17 cellular contexts compared by ENCODE assay signal in the genomic region with DNA sequence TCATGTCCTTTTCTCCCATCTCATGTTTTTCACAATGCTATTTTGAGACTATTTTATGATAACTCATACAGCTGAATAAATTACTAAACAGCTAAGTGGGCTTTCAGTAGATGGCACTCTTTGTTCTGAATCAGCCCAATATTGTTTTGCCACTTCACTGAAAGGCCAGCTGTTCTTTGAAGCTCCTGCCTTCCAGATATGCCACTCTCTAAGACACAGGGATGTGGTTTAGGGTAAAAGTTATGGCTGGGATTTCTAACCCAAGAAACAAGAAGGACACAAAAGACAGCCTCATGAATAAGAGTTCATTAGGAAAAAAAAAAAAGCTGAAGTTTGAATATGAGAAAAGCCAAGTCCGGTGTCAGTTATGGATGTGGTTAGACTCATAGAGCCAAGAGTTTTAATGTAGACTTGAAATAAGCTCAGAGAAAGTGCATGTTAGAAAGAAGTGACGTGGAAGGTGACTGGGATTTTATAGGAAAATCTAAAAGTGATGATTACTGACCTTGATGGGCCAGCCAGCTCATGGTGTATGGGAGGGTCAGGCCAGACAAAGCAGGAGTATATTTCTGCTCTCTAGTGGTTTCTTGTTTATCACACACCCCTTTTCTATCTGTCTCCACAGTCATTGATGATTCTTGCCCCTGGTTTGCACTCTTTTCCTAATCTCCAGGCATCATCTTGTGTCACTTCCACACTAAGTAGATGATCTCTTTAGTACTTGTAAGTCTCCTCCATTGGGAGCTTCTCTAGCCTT.
A peak's percentile ranks its signal among the peaks of the same experiment; 100 is the strongest.
DNase-seq lines count a peak whose midpoint lies in the region; ATAC-seq, FAIRE-seq and TF ChIP-seq lines count a peak whose summit lies in the region.
"Had no signal": no experiment of that assay in that cellular context is flagged by ENCODE, and none has a peak within 500 bp of the region (broad histone marks: within the 10 kb centered on the region; RNA-seq: fewer than 3 reads in every experiment).

No MANE protein-coding gene starts in this region.

- H2AFZ ChIP-seq in endothelial cell of umbilical vein (ENCODE audit: low read depth, low read length), result no peak overlapping the region

- H3K79me2 ChIP-seq in endothelial cell of umbilical vein (ENCODE audit: control insufficient read depth, insufficient read depth, low read length), result no peaks in the 10 kb centered on the region

- POLR2A ChIA-PET in endothelial cell of umbilical vein (lab: Charles Lee), result interaction anchor here (0.6 kb wide), 1 partner anchor 494 kb away, joined by 3 read pairs; no protein-coding TSS in a partner anchor

- dilution Hi-C loops in endothelial cell of umbilical vein (cut with MboI; ENCODE audit: extremely low pct_ligation_motif_present, low sequenced_read_pairs), result no loop called here

- no peaks in the 10 kb centered on the region for H3K36me3 ChIP-seq in endothelial cell of umbilical vein (ENCODE audit: control insufficient read depth in 2 of 2, extremely low read depth in 1 of 2, insufficient read depth in 2 of 2, low read length in 2 of 2)
- no peaks in the 10 kb centered on the region for H3K36me3 ChIP-seq in gastroesophageal sphincter
- H3K36me3 ChIP-seq: BLaER1 had no signal

- H3K9ac ChIP-seq in endothelial cell of umbilical vein (replicated peaks; ENCODE audit: extremely low read depth, insufficient read depth, low read length), result no peak overlapping the region
- H3K9ac ChIP-seq: BLaER1 had no signal

- TF ChIP-seq POLR2A in endothelial cell of umbilical vein (IDR thresholded peaks at IDR 0.05; ENCODE audit: low read depth, low read length) (no peak), gastroesophageal sphincter (IDR thresholded peaks at IDR 0.05) (no peak)

- H3K27me3 ChIP-seq in endothelial cell of umbilical vein (ENCODE audit: control insufficient read depth in 2 of 2, insufficient read depth in 2 of 2, low read length in 2 of 2) (no peaks in the 10 kb centered on the region), gastroesophageal sphincter (no peaks in the 10 kb centered on the region)
- H3K27me3 ChIP-seq: BLaER1 had no signal

- DNase-seq in NCI-H1436 (lab: John Stamatoyannopoulos, UW), result peak; percentile 3
- DNase-seq in NCI-H1436 treated with DMSO at 0.1 percent for 48 hours (lab: John Stamatoyannopoulos, UW), result no peak
- DNase-seq in NCI-H69 (lab: John Stamatoyannopoulos, UW), result peak; percentile 42
- peak; percentile 82 for DNase-seq in endothelial cell of umbilical vein (ENCODE audit: low read depth, low spot score)
- peak; percentile 36 for DNase-seq in pulmonary artery endothelial cell (ENCODE audit: low read depth, low spot score)
- DNase-seq in effector CD8-positive, alpha-beta T cell (lab: John Stamatoyannopoulos, UW), result no peak
- DNase-seq in central memory CD4-positive, alpha-beta T cell, result no peak
- DNase-seq: activated CD8-positive, alpha-beta memory T cell treated with anti-CD3 and anti-CD28 coated beads, Interleukin-2, amount 50 U/mL, for 48 hours; effector memory CD4-positive, alpha-beta T cell; H9; mesenchymal stem cell; SHP77; stimulated activated CD4-positive, alpha-beta T cell treated with anti-CD3 and anti-CD28 coated beads, Interleukin-15, amount 100 ng/mL, for 24 hours had no signal

- TF ChIP-seq EP300 in gastroesophageal sphincter (IDR thresholded peaks at IDR 0.05), result no peak

- H3K4me2 ChIP-seq in endothelial cell of umbilical vein (ENCODE audit: insufficient read depth, low read length), result no peak overlapping the region
- H3K4me2 ChIP-seq: BLaER1 had no signal

- 62 to 69% methylated on average over 2 of the region's 2 CpGs for WGBS in gastroesophageal sphincter (ENCODE audit: low coverage in 1 of 2), 2 donors

- BruUV-seq in endothelial cell of umbilical vein (replicated peaks; lab: Mats Ljungman, UMichigan), result no TSS peak

- no peaks in the 10 kb centered on the region for H3K4me1 ChIP-seq in endothelial cell of umbilical vein (ENCODE audit: control insufficient read depth, extremely low read depth, insufficient read depth, low read length)
- H3K4me1 ChIP-seq in gastroesophageal sphincter, result peaks cover 0 to 7% (median 0%) of the 10 kb centered on the region in 3 donors
- H3K4me1 ChIP-seq: BLaER1 had no signal

- no peak for ATAC-seq in gastroesophageal sphincter

- intact Hi-C loops in endothelial cell of umbilical vein (cut with micrococcal nuclease), result loop anchor here (1.0 to 2.0 kb wide), 5 partner anchors 70 to 709 kb away; no protein-coding TSS in a partner anchor

- CTCF ChIA-PET in endothelial cell of umbilical vein (lab: Charles Lee), result interaction anchor here (0.5 to 3.0 kb wide), 45 partner anchors 9 to 1645 kb away, joined by 3 to 28 read pairs (median 4); a partner anchor contains a TSS

- no peaks in the 10 kb centered on the region for H4K20me1 ChIP-seq in endothelial cell of umbilical vein (replicated peaks; ENCODE audit: control insufficient read depth, extremely low read depth, insufficient read depth, low read length)
- H4K20me1 ChIP-seq: BLaER1 had no signal

- TF ChIP-seq CTCF in endothelial cell of umbilical vein (IDR thresholded peaks at IDR 0.05; ENCODE audit: extremely low read depth in 1 of 2, insufficient read depth in 1 of 2, low read depth in 1 of 2, low read length in 2 of 2), result peak; percentile 13 to 33
- TF ChIP-seq CTCF in gastroesophageal sphincter (IDR thresholded peaks at IDR 0.05), result peak in 2 of 4 experiments; percentile 29 to 33

- FAIRE-seq in endothelial cell of umbilical vein (lab: Jason Lieb, UNC), result peak; percentile 82
- FAIRE-seq: GM18507, HTR-8/SVneo had no signal

- H3K4me3 ChIP-seq in endothelial cell of umbilical vein (replicated peaks in 1 of 3; ENCODE audit: insufficient read depth in 1 of 3, low read depth in 1 of 3, low read length in 3 of 3) (no peak overlapping the region), gastroesophageal sphincter (no peak overlapping the region)
- H3K4me3 ChIP-seq: BLaER1 had no signal

- no peak overlapping the region for H3K27ac ChIP-seq in endothelial cell of umbilical vein (ENCODE audit: insufficient read depth, low read depth, low read length)
- H3K27ac ChIP-seq in gastroesophageal sphincter, result no peak overlapping the region
- H3K27ac ChIP-seq: BLaER1 had no signal

- H3K9me3 ChIP-seq in endothelial cell of umbilical vein (replicated peaks; ENCODE audit: control insufficient read depth, insufficient read depth, low read length) (no peaks in the 10 kb centered on the region), gastroesophageal sphincter (no peaks in the 10 kb centered on the region)
- H3K9me3 ChIP-seq: BLaER1 had no signal

- H3K9me1 ChIP-seq in endothelial cell of umbilical vein (replicated peaks; ENCODE audit: control insufficient read depth, extremely low read depth, insufficient read depth, low read length), result no peaks in the 10 kb centered on the region

TF ChIP-seq in endothelial cell of umbilical vein, 7 proteins besides CTCF, POLR2A, EP300 and RAD21:
- TF ChIP-seq FOS (IDR thresholded peaks at IDR 0.05; ENCODE audit: borderline replicate concordance, insufficient read depth, low read length) (peak; percentile 2), POLR2AphosphoS5 (IDR thresholded peaks at IDR 0.05; ENCODE audit: insufficient read depth, low read depth, low read length) (no peak)

Comparison
In these comparisons a context has a peak if more than half of its experiments do, and no peak if none do; other contexts are left out.
1. DNase-seq: peak in NCI-H1436 (single experiment), NCI-H69 (single experiment), endothelial cell of umbilical vein (single experiment) and pulmonary artery endothelial cell (single experiment); none in NCI-H1436 treated with DMSO at 0.1 percent for 48 hours (single experiment), effector CD8-positive, alpha-beta T cell (single experiment) and central memory CD4-positive, alpha-beta T cell (single experiment).